In genomic region chr20:39850821-39851330, GRCh38 we compare ENCODE assay signal across 14 cellular contexts.
DNase-seq lines count a peak whose midpoint lies in the region; ATAC-seq and TF ChIP-seq lines count a peak whose summit lies in the region.
"Had no signal": no experiment of that assay in that cellular context is flagged by ENCODE, and none has a peak within 500 bp of the region (broad histone marks: within the 10 kb centered on the region; RNA-seq: fewer than 3 reads in every experiment).

No MANE protein-coding gene starts in this region.

- DNase-seq in H7 (peak; percentile 28), WTC11 (ENCODE audit: low spot score) (no peak), lower lobe of right lung (no peak), HAP-1 (ENCODE audit: low spot score in 2 of 2) (no peak), Calu3 (no peak)
- DNase-seq: activated CD4-positive, alpha-beta T cell treated with anti-CD3 and anti-CD28 coated beads, Interleukin-2, amount 50 U/mL, for 1 hour; dermis blood vessel endothelial cell; NCI-H1048; stimulated activated CD4-positive, alpha-beta T cell treated with anti-CD3 and anti-CD28 coated beads, Interleukin-4, amount 100 ng/mL, for 4 hours; stimulated activated naive B cell treated with anti-CD40 and anti-IgM and Interleukin-4, amounts not matched to agents 10 μg/mL and 1 μg/mL and 100 μg/mL, for 72 hours had no signal

- H3K27me3 ChIP-seq in H7 (ENCODE audit: control insufficient read depth, insufficient read depth, low read length) = no peaks in the 10 kb centered on the region
- no peaks in the 10 kb centered on the region for H3K27me3 ChIP-seq in lower lobe of right lung (ENCODE audit: low read depth)
- no peaks in the 10 kb centered on the region for H3K27me3 ChIP-seq in stomach smooth muscle (ENCODE audit: control insufficient read depth in 1 of 2, insufficient read depth in 2 of 2, low read length in 2 of 2)
- no peaks in the 10 kb centered on the region for H3K27me3 ChIP-seq in HAP-1 (ENCODE audit: low read depth)

- no peak overlapping the region for H3K9ac ChIP-seq in stomach smooth muscle (ENCODE audit: low read length in 2 of 2)

- H3K36me3 ChIP-seq in H7 (replicated peaks; ENCODE audit: control insufficient read depth, insufficient read depth, low read length) = no peaks in the 10 kb centered on the region
- no peaks in the 10 kb centered on the region for H3K36me3 ChIP-seq in lower lobe of right lung
- no peaks in the 10 kb centered on the region for H3K36me3 ChIP-seq in stomach smooth muscle (ENCODE audit: control insufficient read depth in 2 of 2, insufficient read depth in 2 of 2, low read length in 2 of 2)
- H3K36me3 ChIP-seq in HAP-1 (replicated peaks) = no peaks in the 10 kb centered on the region

- no peaks in the 10 kb centered on the region for H3K9me3 Mint-ChIP-seq in WTC11
- peaks cover 10% of the 10 kb centered on the region for H3K9me3 Mint-ChIP-seq in Calu3 (ENCODE audit: low read depth, unreplicated experiment)
- H3K9me3 Mint-ChIP-seq: activated T-helper 1 cell treated with anti-CD3 and anti-CD28 coated beads, Interleukin-12 subunit alpha, Interleukin-12 subunit beta, Interleukin-2, Interleukin-4 antibody, amounts not matched to agents 30 ng/mL and 10 ng/mL and 1 ng/mL, durations not matched to agents 14 hours and 24 hours and 36 hours; stimulated activated naive B cell treated with anti-CD40 and anti-IgM and Interleukin-4, amounts not matched to agents 10 μg/mL and 1 μg/mL and 100 μg/mL, for 72 hours had no signal

- ATAC-seq in WTC11 (peak; percentile 44; the same call in 1 of the 2 replicates), lower lobe of right lung (no peak), HG03097 (IDR thresholded peaks at IDR 0.05; ENCODE audit: low FRiP score, unreplicated experiment) (no peak)
- ATAC-seq: Panc1; stimulated activated naive B cell treated with anti-CD40 and anti-IgM and Interleukin-4, amounts not matched to agents 10 μg/mL and 1 μg/mL and 100 μg/mL, for 72 hours had no signal

- in situ Hi-C loops in HAP-1 (cut with MboI; ENCODE audit: low sequenced_read_pairs) = no loop called here

- TF ChIP-seq CTCF in WTC11 (IDR thresholded peaks at IDR 0.05) (no peak), lower lobe of right lung (IDR thresholded peaks at IDR 0.05) (no peak), Calu3 (IDR thresholded peaks at IDR 0.05; ENCODE audit: unreplicated experiment) (no peak)

- H3K9me3 ChIP-seq in lower lobe of right lung (no peaks in the 10 kb centered on the region), stomach smooth muscle (ENCODE audit: control insufficient read depth in 2 of 2, low read length in 2 of 2) (no peaks in the 10 kb centered on the region), HAP-1 (no peaks in the 10 kb centered on the region)

- H3K4me1 ChIP-seq in lower lobe of right lung = peaks cover 24% of the 10 kb centered on the region
- peaks cover 30% of the 10 kb centered on the region for H3K4me1 ChIP-seq in stomach smooth muscle (ENCODE audit: control insufficient read depth, insufficient read depth, low read length)
- H3K4me1 ChIP-seq in HAP-1 = no peaks in the 10 kb centered on the region

- H3K27me3 Mint-ChIP-seq in WTC11 (ENCODE audit: low read depth) (no peaks in the 10 kb centered on the region; the same call in none of the 2 replicates), Calu3 (ENCODE audit: unreplicated experiment) (peaks cover 8% of the 10 kb centered on the region)
- H3K27me3 Mint-ChIP-seq: stimulated activated naive B cell treated with anti-CD40 and anti-IgM and Interleukin-4, amounts not matched to agents 10 μg/mL and 1 μg/mL and 100 μg/mL, for 72 hours had no signal

- peaks cover 25% of the 10 kb centered on the region for H3K4me1 Mint-ChIP-seq in WTC11
- no peaks in the 10 kb centered on the region for H3K4me1 Mint-ChIP-seq in Calu3 (ENCODE audit: low read depth, unreplicated experiment)

- no peak overlapping the region for H3K4me3 ChIP-seq in H7 (ENCODE audit: insufficient read depth, low read depth, low read length)
- H3K4me3 ChIP-seq in lower lobe of right lung = no peak overlapping the region
- H3K4me3 ChIP-seq in stomach smooth muscle (ENCODE audit: low read length in 2 of 2) = no peak overlapping the region
- no peak overlapping the region for H3K4me3 ChIP-seq in HAP-1

- POLR2A ChIA-PET in WTC11 (lab: Charles Lee) = no interaction called here

- no TSS peak for BruUV-seq in Calu3 (replicated peaks; lab: Mats Ljungman, UMichigan)

- H3K36me3 Mint-ChIP-seq in WTC11 = no peaks in the 10 kb centered on the region
- H3K36me3 Mint-ChIP-seq in Calu3 (ENCODE audit: insufficient read depth, unreplicated experiment) = no peaks in the 10 kb centered on the region
- H3K36me3 Mint-ChIP-seq: stimulated activated naive B cell treated with anti-CD40 and anti-IgM and Interleukin-4, amounts not matched to agents 10 μg/mL and 1 μg/mL and 100 μg/mL, for 72 hours had no signal

- CTCF ChIA-PET in WTC11 (lab: Charles Lee) = interaction anchor here (0.7 to 4.0 kb wide), 3 partner anchors 21 to 400 kb away, joined by 3 to 21 read pairs (median 6); no protein-coding TSS in a partner anchor
- CTCF ChIA-PET in Calu3 (lab: Charles Lee) = no interaction called here

- H3K27ac Mint-ChIP-seq in WTC11 = no peak overlapping the region
- H3K27ac Mint-ChIP-seq in Calu3 (ENCODE audit: unreplicated experiment) = no peak overlapping the region
- H3K27ac Mint-ChIP-seq: activated T-helper 1 cell treated with anti-CD3 and anti-CD28 coated beads, Interleukin-12 subunit alpha, Interleukin-12 subunit beta, Interleukin-2, Interleukin-4 antibody, amounts not matched to agents 30 ng/mL and 10 ng/mL and 1 ng/mL, durations not matched to agents 14 hours and 24 hours and 36 hours; stimulated activated naive B cell treated with anti-CD40 and anti-IgM and Interleukin-4, amounts not matched to agents 10 μg/mL and 1 μg/mL and 100 μg/mL, for 72 hours had no signal

- no peak overlapping the region for H3K4me3 Mint-ChIP-seq in WTC11
- no peak overlapping the region for H3K4me3 Mint-ChIP-seq in Calu3 (ENCODE audit: low read depth, unreplicated experiment)
- H3K4me3 Mint-ChIP-seq: activated T-helper 1 cell treated with anti-CD3 and anti-CD28 coated beads, Interleukin-12 subunit alpha, Interleukin-12 subunit beta, Interleukin-2, Interleukin-4 antibody, amounts not matched to agents 30 ng/mL and 10 ng/mL and 1 ng/mL, durations not matched to agents 14 hours and 24 hours and 36 hours; stimulated activated naive B cell treated with anti-CD40 and anti-IgM and Interleukin-4, amounts not matched to agents 10 μg/mL and 1 μg/mL and 100 μg/mL, for 72 hours had no signal

- intact Hi-C loops in lower lobe of right lung (cut with DNase I) = no loop called here
- intact Hi-C loops in Calu3 (cut with micrococcal nuclease; ENCODE audit: unreplicated experiment) = no loop called here

- H3K27ac ChIP-seq in lower lobe of right lung (peak overlapping the region; percentile 53), stomach smooth muscle (ENCODE audit: low read length) (peak overlapping the region; percentile 49)

TF ChIP-seq in WTC11, 78 proteins besides CTCF, POLR2A, EP300 and RAD21 (continues in another document):
- TF ChIP-seq HMGA2 (CRISPR knock-in tag; IDR thresholded peaks at IDR 0.05) (no peak), TCF7 (CRISPR knock-in tag; IDR thresholded peaks at IDR 0.05; ENCODE audit: low read depth) (no peak), FOXK1 (CRISPR knock-in tag; IDR thresholded peaks at IDR 0.05) (no peak), SP1 (CRISPR knock-in tag; conservative IDR thresholded peaks at IDR 0.05) (no peak), NFYB (CRISPR knock-in tag; conservative IDR thresholded peaks at IDR 0.05; ENCODE audit: low read depth) (no peak), CREM (CRISPR knock-in tag; IDR thresholded peaks at IDR 0.05) (no peak), JAZF1 (CRISPR knock-in tag; IDR thresholded peaks at IDR 0.05) (no peak)
- TF ChIP-seq, protein P1, sequence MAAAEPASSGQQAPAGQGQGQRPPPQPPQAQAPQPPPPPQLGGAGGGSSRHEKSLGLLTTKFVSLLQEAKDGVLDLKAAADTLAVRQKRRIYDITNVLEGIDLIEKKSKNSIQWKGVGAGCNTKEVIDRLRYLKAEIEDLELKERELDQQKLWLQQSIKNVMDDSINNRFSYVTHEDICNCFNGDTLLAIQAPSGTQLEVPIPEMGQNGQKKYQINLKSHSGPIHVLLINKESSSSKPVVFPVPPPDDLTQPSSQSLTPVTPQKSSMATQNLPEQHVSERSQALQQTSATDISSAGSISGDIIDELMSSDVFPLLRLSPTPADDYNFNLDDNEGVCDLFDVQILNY (CRISPR knock-in tag; IDR thresholded peaks at IDR 0.05) = no peak
- TF ChIP-seq, protein P2, sequence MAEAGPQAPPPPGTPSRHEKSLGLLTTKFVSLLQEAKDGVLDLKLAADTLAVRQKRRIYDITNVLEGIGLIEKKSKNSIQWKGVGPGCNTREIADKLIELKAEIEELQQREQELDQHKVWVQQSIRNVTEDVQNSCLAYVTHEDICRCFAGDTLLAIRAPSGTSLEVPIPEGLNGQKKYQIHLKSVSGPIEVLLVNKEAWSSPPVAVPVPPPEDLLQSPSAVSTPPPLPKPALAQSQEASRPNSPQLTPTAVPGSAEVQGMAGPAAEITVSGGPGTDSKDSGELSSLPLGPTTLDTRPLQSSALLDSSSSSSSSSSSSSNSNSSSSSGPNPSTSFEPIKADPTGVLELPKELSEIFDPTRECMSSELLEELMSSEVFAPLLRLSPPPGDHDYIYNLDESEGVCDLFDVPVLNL (CRISPR knock-in tag; IDR thresholded peaks at IDR 0.05; ENCODE audit: borderline replicate concordance, low read depth) = no peak
- TF ChIP-seq, protein P3, sequence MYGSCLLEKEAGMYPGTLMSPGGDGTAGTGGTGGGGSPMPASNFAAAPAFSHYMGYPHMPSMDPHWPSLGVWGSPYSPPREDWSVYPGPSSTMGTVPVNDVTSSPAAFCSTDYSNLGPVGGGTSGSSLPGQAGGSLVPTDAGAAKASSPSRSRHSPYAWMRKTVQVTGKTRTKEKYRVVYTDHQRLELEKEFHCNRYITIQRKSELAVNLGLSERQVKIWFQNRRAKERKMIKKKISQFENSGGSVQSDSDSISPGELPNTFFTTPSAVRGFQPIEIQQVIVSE (CRISPR knock-in tag; IDR thresholded peaks at IDR 0.05; ENCODE audit: borderline replicate concordance) = no peak
